ENCODE assay signal across 8 cellular contexts in genomic region chr9:35114921-35115341, GRCh38. TPM values are rescaled to one million over a fixed set of nuclear protein-coding genes. Genes with fewer than 3 reads are reported as not detected.
DNase-seq lines count a peak whose midpoint lies in the region; ATAC-seq and TF ChIP-seq lines count a peak whose summit lies in the region.

No MANE protein-coding gene starts in this region.

- no peaks in the 10 kb centered on the region for H3K27me3 ChIP-seq in kidney epithelial cell (ENCODE audit: control insufficient read depth, insufficient read depth, low read length)

- peak overlapping the region; percentile 87 for H3K4me3 Mint-ChIP-seq in stimulated activated effector memory CD8-positive, alpha-beta T cell treated with anti-CD3 and anti-CD28 coated beads, Interleukin-12 subunit alpha, Interleukin-12 subunit beta, amount 100 ng/mL, for 72 hours

- H3K27ac Mint-ChIP-seq in stimulated activated effector memory CD8-positive, alpha-beta T cell treated with anti-CD3 and anti-CD28 coated beads, Interleukin-12 subunit alpha, Interleukin-12 subunit beta, amount 100 ng/mL, for 72 hours: peak overlapping the region; percentile 95

- peak; percentile 26 for DNase-seq in stimulated activated CD4-positive, alpha-beta T cell treated with anti-CD3 and anti-CD28 coated beads, Interleukin-4, amount 100 ng/mL, for 1 hour
- no peak for DNase-seq in stimulated activated CD4-positive, alpha-beta T cell treated with anti-CD3 and anti-CD28 coated beads, Interleukin-4, amount 100 ng/mL, for 24 hours
- DNase-seq in SIG-M5 treated with dmso at 0.1 percent for 504 hours (lab: John Stamatoyannopoulos, UW; ENCODE audit: unreplicated experiment): peak; percentile 75
- DNase-seq in caudate nucleus (lab: John Stamatoyannopoulos, UW): peak in 21 of 61 donors; percentile 3 to 46 (median 18)
- DNase-seq in kidney epithelial cell (ENCODE audit: low read depth): no peak
- peak in 1 of 2 donors; percentile 26 for DNase-seq in stimulated activated effector memory CD8-positive, alpha-beta T cell treated with anti-CD3 and anti-CD28 coated beads, Interleukin-12 subunit alpha, Interleukin-12 subunit beta, amount 100 ng/mL, for 72 hours (ENCODE audit: low spot score in 2 of 2)
- no peak for DNase-seq in LoVo (ENCODE audit: low spot score)
- DNase-seq in NCI-H1092 (lab: John Stamatoyannopoulos, UW): no peak

- no peaks in the 10 kb centered on the region for H3K36me3 ChIP-seq in kidney epithelial cell (ENCODE audit: control insufficient read depth, insufficient read depth, low read length)

- peak overlapping the region; percentile 76 for H3K4me3 ChIP-seq in kidney epithelial cell (ENCODE audit: low read depth, low read length)

- ATAC-seq in stimulated activated effector memory CD8-positive, alpha-beta T cell treated with anti-CD3 and anti-CD28 coated beads, Interleukin-12 subunit alpha, Interleukin-12 subunit beta, amount 100 ng/mL, for 72 hours: peak; percentile 22

- H3K27ac ChIP-seq in caudate nucleus (ENCODE audit: low read depth, low read length): peak overlapping the region; percentile 96

- TF ChIP-seq CTCF in kidney epithelial cell (IDR thresholded peaks at IDR 0.05; ENCODE audit: insufficient read depth, low read length, poor library complexity, severe bottlenecking): no peak

- peaks cover 32% of the 10 kb centered on the region for H3K36me3 Mint-ChIP-seq in stimulated activated effector memory CD8-positive, alpha-beta T cell treated with anti-CD3 and anti-CD28 coated beads, Interleukin-12 subunit alpha, Interleukin-12 subunit beta, amount 100 ng/mL, for 72 hours

- H3K9me3 Mint-ChIP-seq in stimulated activated effector memory CD8-positive, alpha-beta T cell treated with anti-CD3 and anti-CD28 coated beads, Interleukin-12 subunit alpha, Interleukin-12 subunit beta, amount 100 ng/mL, for 72 hours: no peaks in the 10 kb centered on the region

- H3K4me1 Mint-ChIP-seq in stimulated activated effector memory CD8-positive, alpha-beta T cell treated with anti-CD3 and anti-CD28 coated beads, Interleukin-12 subunit alpha, Interleukin-12 subunit beta, amount 100 ng/mL, for 72 hours: peaks cover 65% of the 10 kb centered on the region

RNA-seq across cellular contexts. Expression of gene ATOSB, which starts 0.7 kb away (rescaled TPM):
- 37.1 and 41.6 TPM in 2 replicates for total RNA-seq in kidney epithelial cell

RNA-seq across cellular contexts. Expression of gene STOML2, which starts 12.0 kb away (rescaled TPM):
- 227 and 264 TPM in 2 replicates for total RNA-seq in kidney epithelial cell

RNA-seq across cellular contexts. Expression of gene PIGO, which starts 18.5 kb away (rescaled TPM):
- total RNA-seq in kidney epithelial cell: 21.1 and 27.8 TPM in 2 replicates

RNA-seq across cellular contexts. Expression of gene FANCG, which starts 35.2 kb away (rescaled TPM):
- total RNA-seq in kidney epithelial cell: 16.7 and 22.3 TPM in 2 replicates

RNA-seq across cellular contexts. Expression of gene VCP, which starts 42.5 kb away (rescaled TPM):
- total RNA-seq in kidney epithelial cell: 246 and 250 TPM in 2 replicates

Comparison
In these comparisons a context has a peak if more than half of its experiments do, and no peak if none do; other contexts are left out.
1. DNase-seq: peak in stimulated activated CD4-positive, alpha-beta T cell treated with anti-CD3 and anti-CD28 coated beads, Interleukin-4, amount 100 ng/mL, for 1 hour (single experiment) and SIG-M5 treated with dmso at 0.1 percent for 504 hours (single experiment); none in stimulated activated CD4-positive, alpha-beta T cell treated with anti-CD3 and anti-CD28 coated beads, Interleukin-4, amount 100 ng/mL, for 24 hours (single experiment), kidney epithelial cell (single experiment), LoVo (single experiment) and NCI-H1092 (single experiment).